Comparison of ENCODE assay signal across 20 cellular contexts in genomic region chr6:17902953-17903352, GRCh38.
DNase-seq lines count a peak whose midpoint lies in the region; ATAC-seq and TF ChIP-seq lines count a peak whose summit lies in the region.
"Had no signal": no experiment of that assay in that cellular context is flagged by ENCODE, and none has a peak within 500 bp of the region (broad histone marks: within the 10 kb centered on the region; RNA-seq: fewer than 3 reads in every experiment).

No MANE protein-coding gene starts in this region.

- no peak overlapping the region for H3K4me3 Mint-ChIP-seq in HFFc6
- no peak overlapping the region for H3K4me3 Mint-ChIP-seq in naive thymus-derived CD4-positive, alpha-beta T cell
- H3K4me3 Mint-ChIP-seq: CD8-positive, alpha-beta memory T cell had no signal

- intact Hi-C loops in naive thymus-derived CD4-positive, alpha-beta T cell (cut with micrococcal nuclease) = no loop called here

- H3K27me3 Mint-ChIP-seq in HFFc6 (ENCODE audit: insufficient read depth) = peaks cover 4% of the 10 kb centered on the region
- peaks cover 7 to 31% (median 24%) of the 10 kb centered on the region in 5 donors for H3K27me3 Mint-ChIP-seq in naive thymus-derived CD4-positive, alpha-beta T cell

- H3K9me3 ChIP-seq in adipocyte (ENCODE audit: control insufficient read depth, low read length) = no peaks in the 10 kb centered on the region
- H3K9me3 ChIP-seq in skeletal muscle tissue (ENCODE audit: control insufficient read depth in 3 of 3, low read length in 3 of 3) = no peaks in the 10 kb centered on the region
- no peaks in the 10 kb centered on the region for H3K9me3 ChIP-seq in naive thymus-derived CD4-positive, alpha-beta T cell (ENCODE audit: control insufficient read depth in 2 of 3, low read length in 3 of 3)
- H3K9me3 ChIP-seq: SK-N-SH had no signal

- H3K4me1 Mint-ChIP-seq in HFFc6 (ENCODE audit: low read depth) = peaks cover 57% of the 10 kb centered on the region
- peaks cover 0 to 9% (median 0%) of the 10 kb centered on the region in 7 donors for H3K4me1 Mint-ChIP-seq in naive thymus-derived CD4-positive, alpha-beta T cell
- H3K4me1 Mint-ChIP-seq: CD8-positive, alpha-beta memory T cell had no signal

- no peak for DNase-seq in HFFc6
- peak; percentile 31 for DNase-seq in adipocyte (ENCODE audit: low read depth)
- DNase-seq in fibroblast of villous mesenchyme (ENCODE audit: low read depth) = peak; percentile 67
- no peak for DNase-seq in naive thymus-derived CD4-positive, alpha-beta T cell
- no peak for DNase-seq in activated gamma-delta T cell (lab: John Stamatoyannopoulos, UW)
- DNase-seq: C1 segment of cervical spinal cord; CD8-positive, alpha-beta memory T cell; Kasumi-1; MG63; NCI-H1105; NCI-H1694; NCI-H2081 treated with DMSO at 0.1 percent for 48 hours; NCI-H446 treated with DMSO at 0.1 percent for 48 hours; NCI-H774; PC-3; RPMI8226; SHP77 treated with DMSO at 0.1 percent for 48 hours; SK-N-SH had no signal

- H3K4me1 ChIP-seq in adipocyte (ENCODE audit: control insufficient read depth, insufficient read depth, low read length) = peaks cover 57% of the 10 kb centered on the region
- H3K4me1 ChIP-seq in skeletal muscle tissue (ENCODE audit: control insufficient read depth in 3 of 3, insufficient read depth in 3 of 3, low read length in 3 of 3) = peaks cover 13 to 27% (median 23%) of the 10 kb centered on the region in 3 donors
- no peaks in the 10 kb centered on the region for H3K4me1 ChIP-seq in naive thymus-derived CD4-positive, alpha-beta T cell (ENCODE audit: control insufficient read depth in 2 of 2, insufficient read depth in 2 of 2, low read length in 2 of 2)

- H3K27ac Mint-ChIP-seq in HFFc6 = peak overlapping the region; percentile 98
- H3K27ac Mint-ChIP-seq in naive thymus-derived CD4-positive, alpha-beta T cell = no peak overlapping the region
- H3K27ac Mint-ChIP-seq: CD8-positive, alpha-beta memory T cell had no signal

- H3K27ac ChIP-seq in skeletal muscle tissue (ENCODE audit: low read depth, low read length) = peak overlapping the region; percentile 87
- H3K27ac ChIP-seq in naive thymus-derived CD4-positive, alpha-beta T cell (ENCODE audit: low read depth, low read length) = no peak overlapping the region

- H3K27me3 ChIP-seq in adipocyte (replicated peaks; ENCODE audit: control insufficient read depth, insufficient read depth, low read length) (no peaks in the 10 kb centered on the region), skeletal muscle tissue (ENCODE audit: control insufficient read depth in 3 of 3, insufficient read depth in 3 of 3, low read length in 3 of 3) (no peaks in the 10 kb centered on the region)
- H3K27me3 ChIP-seq in naive thymus-derived CD4-positive, alpha-beta T cell (ENCODE audit: control insufficient read depth in 2 of 2, insufficient read depth in 2 of 2, low read length in 2 of 2) = no peaks in the 10 kb centered on the region
- H3K27me3 ChIP-seq: MG63 had no signal

- CTCF ChIA-PET in naive thymus-derived CD4-positive, alpha-beta T cell (lab: Charles Lee) = no interaction called here

- TF ChIP-seq CTCF in HFFc6 (IDR thresholded peaks at IDR 0.05) (no peak), fibroblast of villous mesenchyme (IDR thresholded peaks at IDR 0.05; ENCODE audit: insufficient read depth, low read depth, low read length) (no peak)

- peaks cover 21% of the 10 kb centered on the region for H3K36me3 Mint-ChIP-seq in HFFc6 (ENCODE audit: low read depth)
- peaks cover 0 to 5% (median 0%) of the 10 kb centered on the region in 5 donors for H3K36me3 Mint-ChIP-seq in naive thymus-derived CD4-positive, alpha-beta T cell
- H3K36me3 Mint-ChIP-seq: CD8-positive, alpha-beta memory T cell had no signal

- H3K4me3 ChIP-seq in adipocyte (ENCODE audit: low read length) (peak overlapping the region; percentile 20), fibroblast of villous mesenchyme (ENCODE audit: low read depth, low read length) (no peak overlapping the region), skeletal muscle tissue (ENCODE audit: low read length in 3 of 3) (no peak overlapping the region)
- H3K4me3 ChIP-seq in naive thymus-derived CD4-positive, alpha-beta T cell (ENCODE audit: low read length) = no peak overlapping the region
- H3K4me3 ChIP-seq: MG63 had no signal

- peak overlapping the region; percentile 35 for H3K9ac ChIP-seq in adipocyte (ENCODE audit: low read length)
- no peak overlapping the region for H3K9ac ChIP-seq in skeletal muscle tissue (ENCODE audit: low read depth in 1 of 3, low read length in 3 of 3)
- H3K9ac ChIP-seq: SK-N-SH had no signal

- POLR2A ChIA-PET in naive thymus-derived CD4-positive, alpha-beta T cell (lab: Charles Lee) = no interaction called here

- no peaks in the 10 kb centered on the region for H3K9me3 Mint-ChIP-seq in HFFc6
- peaks cover 0 to 4% (median 0%) of the 10 kb centered on the region in 11 donors for H3K9me3 Mint-ChIP-seq in naive thymus-derived CD4-positive, alpha-beta T cell
- H3K9me3 Mint-ChIP-seq: CD8-positive, alpha-beta memory T cell had no signal

- H3K36me3 ChIP-seq in adipocyte (ENCODE audit: control insufficient read depth, insufficient read depth, low read length, severe bottlenecking) (no peaks in the 10 kb centered on the region), skeletal muscle tissue (ENCODE audit: control insufficient read depth in 3 of 3, insufficient read depth in 3 of 3, low read length in 3 of 3) (no peaks in the 10 kb centered on the region)
- no peaks in the 10 kb centered on the region for H3K36me3 ChIP-seq in naive thymus-derived CD4-positive, alpha-beta T cell (ENCODE audit: control insufficient read depth in 2 of 3, insufficient read depth in 3 of 3, low read length in 3 of 3)
- H3K36me3 ChIP-seq: MG63 had no signal

- ATAC-seq in naive thymus-derived CD4-positive, alpha-beta T cell = no peak
- no peak for ATAC-seq in HG03025 (IDR thresholded peaks at IDR 0.05; ENCODE audit: low FRiP score, unreplicated experiment)
- ATAC-seq: PC-3 had no signal

Comparison
In these comparisons a context has a peak if more than half of its experiments do, and no peak if none do; other contexts are left out.
1. DNase-seq: peak in adipocyte (single experiment) and fibroblast of villous mesenchyme (single experiment); none in HFFc6 (single experiment), naive thymus-derived CD4-positive, alpha-beta T cell (0 of 9) and activated gamma-delta T cell (single experiment).